Comparison of ENCODE assay signal across 15 cellular contexts in the genomic region with DNA sequence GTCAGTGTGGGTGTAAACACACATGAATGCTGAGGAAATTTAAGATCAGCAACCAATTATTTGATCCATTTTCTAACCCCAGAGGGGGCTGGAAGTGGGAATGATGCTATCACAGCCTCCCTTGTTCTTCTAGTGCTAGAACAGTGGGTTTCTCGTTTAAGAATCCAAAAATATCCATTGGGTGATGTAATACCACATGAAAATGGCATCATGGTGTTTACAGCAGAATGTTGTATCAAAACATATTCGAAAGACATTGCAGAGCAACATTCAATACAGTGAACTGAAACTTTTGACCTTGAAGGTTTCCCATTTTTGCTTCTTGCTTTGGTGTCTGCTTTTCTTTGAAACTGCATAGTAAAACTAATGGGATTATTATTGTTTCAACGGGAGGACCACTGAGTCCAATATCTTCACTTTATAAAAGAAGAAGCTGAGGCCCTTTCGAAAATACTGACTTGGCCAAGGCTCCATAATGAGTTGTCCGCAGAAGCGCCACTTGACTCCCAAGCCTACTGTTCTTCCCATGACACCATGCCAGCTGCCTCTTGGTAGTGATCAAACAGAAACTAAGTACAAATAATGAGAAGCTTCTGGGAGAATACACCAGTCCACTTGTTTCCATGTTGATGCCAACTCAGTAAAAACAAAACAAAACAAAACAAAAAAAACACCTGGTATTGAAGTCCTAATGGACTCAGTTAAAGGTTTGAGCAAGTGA.
DNase-seq lines count a peak whose midpoint lies in the region; ATAC-seq and TF ChIP-seq lines count a peak whose summit lies in the region.
"Had no signal": no experiment of that assay in that cellular context is flagged by ENCODE, and none has a peak within 500 bp of the region (broad histone marks: within the 10 kb centered on the region; RNA-seq: fewer than 3 reads in every experiment).

No MANE protein-coding gene starts in this region.

- no peak for ATAC-seq in left cardiac atrium
- ATAC-seq in SK-N-SH treated with all-trans-retinoic acid at 6 μM for 48 hours, result peak; percentile 7; the same call in 1 of the 3 replicates
- ATAC-seq in stimulated activated memory B cell treated with anti-CD40 and anti-IgM and Interleukin-4, amounts not matched to agents 10 μg/mL and 1 μg/mL and 100 μg/mL, for 72 hours, result no peak
- ATAC-seq in naive thymus-derived CD4-positive, alpha-beta T cell, result no peak
- no peak for ATAC-seq in GM21723 (IDR thresholded peaks at IDR 0.05; ENCODE audit: unreplicated experiment)
- ATAC-seq: activated CD8-positive, alpha-beta T cell treated with anti-CD3 and anti-CD28 coated beads for 36 hours; WTC11 had no signal

- no peaks in the 10 kb centered on the region for H3K9me3 ChIP-seq in right atrium auricular region
- no peaks in the 10 kb centered on the region for H3K9me3 ChIP-seq in naive thymus-derived CD4-positive, alpha-beta T cell (ENCODE audit: control insufficient read depth in 2 of 3, low read length in 3 of 3)

- peak overlapping the region; percentile 61 for H3K27ac Mint-ChIP-seq in mesothelial cell of epicardium
- no peak overlapping the region for H3K27ac Mint-ChIP-seq in stimulated activated memory B cell treated with anti-CD40 and anti-IgM and Interleukin-4, amounts not matched to agents 10 μg/mL and 1 μg/mL and 100 μg/mL, for 72 hours
- no peak overlapping the region for H3K27ac Mint-ChIP-seq in activated naive CD4-positive, alpha-beta T cell treated with anti-CD3 and anti-CD28 coated beads for 36 hours
- no peak overlapping the region for H3K27ac Mint-ChIP-seq in naive thymus-derived CD4-positive, alpha-beta T cell
- H3K27ac Mint-ChIP-seq: activated CD8-positive, alpha-beta T cell treated with anti-CD3 and anti-CD28 coated beads for 36 hours; activated naive CD8-positive, alpha-beta T cell treated with anti-CD3 and anti-CD28 coated beads, Interleukin-2, amount 10 ng/mL, durations not matched to agents 7 days and 5 days; WTC11 had no signal

- CTCF ChIA-PET in activated naive CD4-positive, alpha-beta T cell treated with anti-CD3 and anti-CD28 coated beads for 36 hours (lab: Charles Lee), result interaction anchor here (0.6 kb wide), 1 partner anchor 289 kb away, joined by 3 read pairs; no protein-coding TSS in a partner anchor
- CTCF ChIA-PET in naive thymus-derived CD4-positive, alpha-beta T cell (lab: Charles Lee), result no interaction called here

- DNase-seq in right atrium auricular region (ENCODE audit: low spot score), result no peak
- DNase-seq in left cardiac atrium, result no peak
- DNase-seq in mesothelial cell of epicardium (ENCODE audit: low spot score in 2 of 2, unreplicated experiment in 2 of 2), result no peak
- DNase-seq in activated naive CD4-positive, alpha-beta T cell treated with anti-CD3 and anti-CD28 coated beads for 36 hours, result no peak
- DNase-seq in naive thymus-derived CD4-positive, alpha-beta T cell, result no peak
- DNase-seq: activated CD8-positive, alpha-beta T cell treated with anti-CD3 and anti-CD28 coated beads for 36 hours; activated naive CD8-positive, alpha-beta T cell treated with anti-CD3 and anti-CD28 coated beads, Interleukin-2, amount 10 ng/mL, durations not matched to agents 7 days and 5 days; effector CD4-positive, alpha-beta T cell; NCI-H2081 treated with DMSO at 0.1 percent for 48 hours; stimulated activated naive CD4-positive, alpha-beta T cell treated with Interleukin-2 at 50 U/mL for 16 hours; T-helper 2 cell had no signal

- H3K4me1 Mint-ChIP-seq in mesothelial cell of epicardium, result peaks cover 81% of the 10 kb centered on the region
- H3K4me1 Mint-ChIP-seq in stimulated activated memory B cell treated with anti-CD40 and anti-IgM and Interleukin-4, amounts not matched to agents 10 μg/mL and 1 μg/mL and 100 μg/mL, for 72 hours, result no peaks in the 10 kb centered on the region
- H3K4me1 Mint-ChIP-seq in activated naive CD4-positive, alpha-beta T cell treated with anti-CD3 and anti-CD28 coated beads for 36 hours (ENCODE audit: low read depth), result no peaks in the 10 kb centered on the region
- H3K4me1 Mint-ChIP-seq in naive thymus-derived CD4-positive, alpha-beta T cell, result peaks cover 0 to 3% (median 0%) of the 10 kb centered on the region in 7 donors

- POLR2A ChIA-PET in naive thymus-derived CD4-positive, alpha-beta T cell (lab: Charles Lee), result no interaction called here

- H3K36me3 ChIP-seq in right atrium auricular region, result no peaks in the 10 kb centered on the region
- H3K36me3 ChIP-seq in naive thymus-derived CD4-positive, alpha-beta T cell (ENCODE audit: control insufficient read depth in 2 of 3, insufficient read depth in 3 of 3, low read length in 3 of 3), result no peaks in the 10 kb centered on the region

- H3K27ac ChIP-seq in right atrium auricular region, result peak overlapping the region; percentile 20 to 54
- no peak overlapping the region for H3K27ac ChIP-seq in naive thymus-derived CD4-positive, alpha-beta T cell (ENCODE audit: low read depth, low read length)

- H3K4me3 ChIP-seq in right atrium auricular region, result no peak overlapping the region
- no peak overlapping the region for H3K4me3 ChIP-seq in naive thymus-derived CD4-positive, alpha-beta T cell (ENCODE audit: low read length)

- H3K36me3 Mint-ChIP-seq in mesothelial cell of epicardium, result no peaks in the 10 kb centered on the region
- no peaks in the 10 kb centered on the region for H3K36me3 Mint-ChIP-seq in stimulated activated memory B cell treated with anti-CD40 and anti-IgM and Interleukin-4, amounts not matched to agents 10 μg/mL and 1 μg/mL and 100 μg/mL, for 72 hours
- H3K36me3 Mint-ChIP-seq in activated naive CD4-positive, alpha-beta T cell treated with anti-CD3 and anti-CD28 coated beads for 36 hours (ENCODE audit: low read depth), result no peaks in the 10 kb centered on the region
- H3K36me3 Mint-ChIP-seq in naive thymus-derived CD4-positive, alpha-beta T cell, result no peaks in the 10 kb centered on the region
- H3K36me3 Mint-ChIP-seq: activated naive CD8-positive, alpha-beta T cell treated with anti-CD3 and anti-CD28 coated beads, Interleukin-2, amount 10 ng/mL, durations not matched to agents 7 days and 5 days; WTC11 had no signal

- peaks cover 0 to 40% of the 10 kb centered on the region in 2 donors for H3K4me1 ChIP-seq in right atrium auricular region
- H3K4me1 ChIP-seq in naive thymus-derived CD4-positive, alpha-beta T cell (ENCODE audit: control insufficient read depth in 2 of 2, insufficient read depth in 2 of 2, low read length in 2 of 2), result no peaks in the 10 kb centered on the region

- TF ChIP-seq CTCF in right atrium auricular region (IDR thresholded peaks at IDR 0.05) (no peak), mesothelial cell of epicardium (IDR thresholded peaks at IDR 0.05; ENCODE audit: unreplicated experiment) (no peak)

- no peaks in the 10 kb centered on the region for H3K27me3 Mint-ChIP-seq in mesothelial cell of epicardium (ENCODE audit: low read depth)
- H3K27me3 Mint-ChIP-seq in stimulated activated memory B cell treated with anti-CD40 and anti-IgM and Interleukin-4, amounts not matched to agents 10 μg/mL and 1 μg/mL and 100 μg/mL, for 72 hours, result no peaks in the 10 kb centered on the region
- peaks cover 3% of the 10 kb centered on the region for H3K27me3 Mint-ChIP-seq in activated naive CD4-positive, alpha-beta T cell treated with anti-CD3 and anti-CD28 coated beads for 36 hours (ENCODE audit: low read depth)
- peaks cover 5 to 26% (median 9%) of the 10 kb centered on the region in 5 donors for H3K27me3 Mint-ChIP-seq in naive thymus-derived CD4-positive, alpha-beta T cell

- no peaks in the 10 kb centered on the region for H3K27me3 ChIP-seq in right atrium auricular region
- H3K27me3 ChIP-seq in naive thymus-derived CD4-positive, alpha-beta T cell (ENCODE audit: control insufficient read depth in 2 of 2, insufficient read depth in 2 of 2, low read length in 2 of 2), result no peaks in the 10 kb centered on the region

- H3K4me3 Mint-ChIP-seq in mesothelial cell of epicardium, result no peak overlapping the region
- no peak overlapping the region for H3K4me3 Mint-ChIP-seq in stimulated activated memory B cell treated with anti-CD40 and anti-IgM and Interleukin-4, amounts not matched to agents 10 μg/mL and 1 μg/mL and 100 μg/mL, for 72 hours
- H3K4me3 Mint-ChIP-seq in activated naive CD4-positive, alpha-beta T cell treated with anti-CD3 and anti-CD28 coated beads for 36 hours, result no peak overlapping the region
- H3K4me3 Mint-ChIP-seq in naive thymus-derived CD4-positive, alpha-beta T cell, result no peak overlapping the region
- H3K4me3 Mint-ChIP-seq: activated CD8-positive, alpha-beta T cell treated with anti-CD3 and anti-CD28 coated beads for 36 hours; activated naive CD8-positive, alpha-beta T cell treated with anti-CD3 and anti-CD28 coated beads, Interleukin-2, amount 10 ng/mL, durations not matched to agents 7 days and 5 days; WTC11 had no signal

- H3K9me3 Mint-ChIP-seq in mesothelial cell of epicardium, result no peaks in the 10 kb centered on the region
- H3K9me3 Mint-ChIP-seq in stimulated activated memory B cell treated with anti-CD40 and anti-IgM and Interleukin-4, amounts not matched to agents 10 μg/mL and 1 μg/mL and 100 μg/mL, for 72 hours, result no peaks in the 10 kb centered on the region
- no peaks in the 10 kb centered on the region for H3K9me3 Mint-ChIP-seq in activated naive CD4-positive, alpha-beta T cell treated with anti-CD3 and anti-CD28 coated beads for 36 hours
- H3K9me3 Mint-ChIP-seq in naive thymus-derived CD4-positive, alpha-beta T cell, result no peaks in the 10 kb centered on the region
- H3K9me3 Mint-ChIP-seq: activated CD8-positive, alpha-beta T cell treated with anti-CD3 and anti-CD28 coated beads for 36 hours; activated naive CD8-positive, alpha-beta T cell treated with anti-CD3 and anti-CD28 coated beads, Interleukin-2, amount 10 ng/mL, durations not matched to agents 7 days and 5 days; WTC11 had no signal

- intact Hi-C loops in left cardiac atrium (cut with DNase I), result no loop called here
- intact Hi-C loops in activated naive CD4-positive, alpha-beta T cell treated with anti-CD3 and anti-CD28 coated beads for 36 hours (cut with micrococcal nuclease), result no loop called here
- intact Hi-C loops in naive thymus-derived CD4-positive, alpha-beta T cell (cut with micrococcal nuclease), result no loop called here

TF ChIP-seq in SK-N-SH treated with all-trans-retinoic acid at 6 μM for 48 hours, 23 proteins besides CTCF, POLR2A, EP300 and RAD21 (continues in another document):
- no peak for TF ChIP-seq ZNF70 (CRISPR knock-in tag; IDR thresholded peaks at IDR 0.05)
